Comparison of ENCODE assay signal across 12 cellular contexts in genomic region chr2:173185437-173185836, GRCh38.
"Had no signal": no experiment of that assay in that cellular context is flagged by ENCODE, and none has a peak within 500 bp of the region (broad histone marks: within the 10 kb centered on the region; RNA-seq: fewer than 3 reads in every experiment).

No MANE protein-coding gene starts in this region.

- H3K4me3 ChIP-seq: dorsolateral prefrontal cortex, thyroid gland had no signal

- ATAC-seq: natural killer cell treated with Interleukin-12 subunit alpha and Interleukin-12 subunit beta and Interleukin-15 and Interleukin-18, amount 100 ng/mL, for 72 hours; stimulated activated naive CD8-positive, alpha-beta T cell treated with anti-CD3 and anti-CD28 coated beads, Interleukin-15, amount 100 ng/mL, for 72 hours had no signal

- H3K27me3 ChIP-seq: dorsolateral prefrontal cortex, thyroid gland had no signal

- DNase-seq: activated CD4-positive, alpha-beta T cell treated with anti-CD3 and anti-CD28 coated beads, Interleukin-2, amount 50 U/mL, for 4 hours; activated CD4-positive, CD25-positive, alpha-beta regulatory T cell treated with anti-CD3 and anti-CD28 coated beads, Interleukin-2, amount 50 U/mL, for 72 hours; activated naive CD4-positive, alpha-beta T cell treated with anti-CD3 and anti-CD28 coated beads, Interleukin-2, amount 50 U/mL, for 16 hours; activated T-cell treated with anti-CD3 and anti-CD28 coated beads, Interleukin-2, amount 50 U/mL, for 1 hour; amniotic stem cell; dorsolateral prefrontal cortex; occipital lobe; stimulated activated CD4-positive, alpha-beta T cell treated with anti-CD3 and anti-CD28 coated beads, Interleukin-15, amount 100 ng/mL, for 24 hours; stimulated activated CD4-positive, alpha-beta T cell treated with anti-CD3 and anti-CD28 coated beads, Interleukin-4, amount 100 ng/mL, for 24 hours; stimulated activated naive CD8-positive, alpha-beta T cell treated with anti-CD3 and anti-CD28 coated beads, Interleukin-15, amount 100 ng/mL, for 72 hours; thyroid gland had no signal

- H3K9me3 ChIP-seq: thyroid gland had no signal

- H3K36me3 ChIP-seq: thyroid gland had no signal
